Comparison of ENCODE assay signal across 21 cellular contexts in genomic region chr18:23682045-23682444, GRCh38. TPM values are rescaled to one million over a fixed set of nuclear protein-coding genes. Genes with fewer than 3 reads are reported as not detected.
A peak's percentile ranks its signal among the peaks of the same experiment; 100 is the strongest.
DNase-seq lines count a peak whose midpoint lies in the region; ATAC-seq and TF ChIP-seq lines count a peak whose summit lies in the region.
"Had no signal": no experiment of that assay in that cellular context is flagged by ENCODE, and none has a peak within 500 bp of the region (broad histone marks: within the 10 kb centered on the region; RNA-seq: fewer than 3 reads in every experiment).

No MANE protein-coding gene starts in this region.

- no peak for TF ChIP-seq CTCF in HEK293 (tag by site-specific recombination; IDR thresholded peaks at IDR 0.05)

- CTCF ChIA-PET in HEK293 (lab: Yijun Ruan, JAX): interaction anchor here (0.6 to 1.1 kb wide), 5 partner anchors 13 to 67 kb away, joined by 3 to 6 read pairs (median 5); no protein-coding TSS in a partner anchor

- no peak overlapping the region for H3K4me3 ChIP-seq in HEK293 (ENCODE audit: low read depth, low read length)
- H3K4me3 ChIP-seq: BLaER1 treated with 17β-estradiol and CSF1 and Interleukin-3, amounts not matched to agents 10 nM and 100 nM had no signal

- H3K36me3 ChIP-seq in HEK293 (ENCODE audit: control insufficient read depth in 2 of 2, insufficient read depth in 1 of 2, low read length in 2 of 2): no peaks in the 10 kb centered on the region
- H3K36me3 ChIP-seq: BLaER1 treated with 17β-estradiol and CSF1 and Interleukin-3, amounts not matched to agents 10 nM and 100 nM had no signal

- no peaks in the 10 kb centered on the region for H3K9me3 ChIP-seq in HEK293 (ENCODE audit: control insufficient read depth, insufficient read depth, low read depth, low read length)
- H3K9me3 ChIP-seq: BLaER1 treated with 17β-estradiol and CSF1 and Interleukin-3, amounts not matched to agents 10 nM and 100 nM had no signal

- ATAC-seq in GM18511 (IDR thresholded peaks at IDR 0.05; ENCODE audit: unreplicated experiment) (peak; percentile 47), HG03196 (IDR thresholded peaks at IDR 0.05; ENCODE audit: unreplicated experiment) (peak; percentile 19), esophagus mucosa (peak; percentile 56)
- ATAC-seq: HepG2, SK-N-SH treated with all-trans-retinoic acid at 6 μM for 48 hours, T-cell had no signal

- DNase-seq in NCI-H2171 (lab: John Stamatoyannopoulos, UW) (no peak), foreskin melanocyte (no peak), UCSD-AML1 (lab: John Stamatoyannopoulos, UW; ENCODE audit: unreplicated experiment) (no peak)
- no peak for DNase-seq in stimulated activated CD4-positive, alpha-beta T cell treated with anti-CD3 and anti-CD28 coated beads, Interleukin-15, amount 100 ng/mL, for 24 hours
- DNase-seq: CD8-positive, alpha-beta memory T cell; DMS79; KBM-7; NCI-H1105; NCI-H2081; NCI-H510A treated with DMSO at 0.1 percent for 48 hours; NCI-H774; OCI-M1; SHP77; T-cell had no signal

- POLR2A ChIA-PET in HEK293 (lab: Yijun Ruan, JAX): no interaction called here

- no peaks in the 10 kb centered on the region for H3K4me1 ChIP-seq in HEK293 (ENCODE audit: control insufficient read depth, insufficient read depth, low read length)
- H3K4me1 ChIP-seq: BLaER1 treated with 17β-estradiol and CSF1 and Interleukin-3, amounts not matched to agents 10 nM and 100 nM had no signal

- no peak overlapping the region for H3K27ac ChIP-seq in HEK293 (ENCODE audit: extremely low read depth, low read depth, low read length)
- H3K27ac ChIP-seq: BLaER1 treated with 17β-estradiol and CSF1 and Interleukin-3, amounts not matched to agents 10 nM and 100 nM had no signal

TF ChIP-seq in HEK293, 187 proteins besides CTCF, POLR2A, EP300 and RAD21:
- no peak for TF ChIP-seq ZBTB26 (tag by site-specific recombination; optimal IDR thresholded peaks at IDR 0.05)
- TF ChIP-seq ZNF623 (tag by site-specific recombination; IDR thresholded peaks at IDR 0.05): no peak
- TF ChIP-seq GLIS1 (tag by site-specific recombination; IDR thresholded peaks at IDR 0.05): peak; percentile 18; the same call in 1 of the 2 replicates
- peak; percentile 55; the same call in 1 of the 2 replicates for TF ChIP-seq PRDM10 (tag by site-specific recombination; IDR thresholded peaks at IDR 0.05)
- no peak for TF ChIP-seq ZNF626 (tag by site-specific recombination; IDR thresholded peaks at IDR 0.05)
- no peak for TF ChIP-seq ZNF266 (tag by site-specific recombination; IDR thresholded peaks at IDR 0.05; ENCODE audit: low read depth)
- no peak for TF ChIP-seq ZNF621 (tag by site-specific recombination; IDR thresholded peaks at IDR 0.05)
- TF ChIP-seq ZNF549 (tag by site-specific recombination; IDR thresholded peaks at IDR 0.05): no peak

RNA-seq across cellular contexts. Expression of gene LAMA3, which starts 7.2 kb away (rescaled TPM):
- 40.1 TPM for total RNA-seq in esophagus mucosa
- total RNA-seq: CD8-positive, alpha-beta memory T cell had no signal

RNA-seq across cellular contexts. Expression of gene ANKRD29, which starts 19.3 kb away (rescaled TPM):
- 11.2 TPM for total RNA-seq in esophagus mucosa
- total RNA-seq: CD8-positive, alpha-beta memory T cell; HepG2 had no signal
